ENCODE assay signal across 17 cellular contexts in genomic region chr15:48475600-48476395, GRCh38.
DNase-seq lines count a peak whose midpoint lies in the region; ATAC-seq and TF ChIP-seq lines count a peak whose summit lies in the region.
"Had no signal": no experiment of that assay in that cellular context is flagged by ENCODE, and none has a peak within 500 bp of the region (broad histone marks: within the 10 kb centered on the region; RNA-seq: fewer than 3 reads in every experiment).

No MANE protein-coding gene starts in this region.

- no peaks in the 10 kb centered on the region for H3K9me3 Mint-ChIP-seq in chondrocyte (ENCODE audit: low read depth)
- no peaks in the 10 kb centered on the region for H3K9me3 Mint-ChIP-seq in activated naive CD4-positive, alpha-beta T cell treated with anti-CD3 and anti-CD28 coated beads, Interleukin-2, amount 10 ng/mL, durations not matched to agents 7 days and 5 days

- H3K27ac ChIP-seq in IMR-90 (ENCODE audit: insufficient read depth, low read length) (no peak overlapping the region), trophoblast cell (ENCODE audit: low read depth, low read length) (no peak overlapping the region), ascending aorta (no peak overlapping the region)
- H3K27ac ChIP-seq: BLaER1 treated with 17β-estradiol and CSF1 and Interleukin-3, amounts not matched to agents 10 nM and 100 nM; KMS-11 had no signal

- H2AK5ac ChIP-seq in IMR-90 (ENCODE audit: low read depth, low read length): no peak overlapping the region
- no peak overlapping the region for H2AK5ac ChIP-seq in trophoblast cell (ENCODE audit: low read length)

- H4K8ac ChIP-seq in IMR-90 (ENCODE audit: low read depth in 2 of 2, low read length in 2 of 2) (peak overlapping the region in 1 of 2 experiments; percentile 29; a peak in 1 of 4 replicates), trophoblast cell (ENCODE audit: low read depth, low read length) (no peak overlapping the region)

- H3K79me1 ChIP-seq in IMR-90 (ENCODE audit: low read depth in 1 of 2, low read length in 2 of 2): peaks cover 13 to 40% of the 10 kb centered on the region in 2 experiments; a peak in 3 of 4 replicates
- H3K79me1 ChIP-seq in trophoblast cell (ENCODE audit: low read length): no peaks in the 10 kb centered on the region

- H2BK20ac ChIP-seq in IMR-90 (ENCODE audit: low read depth, low read length): 0 out of 2 replicates have a peak overlapping the region, but pooled peaks have one; percentile 3

- H3K9me1 ChIP-seq in IMR-90 (ENCODE audit: insufficient read depth, low read length): peaks cover 10% of the 10 kb centered on the region

- no peak for TF ChIP-seq POLR2A in IMR-90 (IDR thresholded peaks at IDR 0.05; ENCODE audit: low read depth, low read length)

- H4K12ac ChIP-seq in trophoblast cell (ENCODE audit: low read depth, low read length): no peak overlapping the region

- H3K27me3 Mint-ChIP-seq in chondrocyte (ENCODE audit: low read depth): no peaks in the 10 kb centered on the region
- no peaks in the 10 kb centered on the region for H3K27me3 Mint-ChIP-seq in activated naive CD4-positive, alpha-beta T cell treated with anti-CD3 and anti-CD28 coated beads, Interleukin-2, amount 10 ng/mL, durations not matched to agents 7 days and 5 days

- H3K4me3 ChIP-seq in IMR-90 (ENCODE audit: insufficient read depth, low read depth, low read length): no peak overlapping the region
- no peak overlapping the region for H3K4me3 ChIP-seq in trophoblast cell (ENCODE audit: low read depth, low read length)
- H3K4me3 ChIP-seq in ascending aorta: no peak overlapping the region
- H3K4me3 ChIP-seq: BLaER1 treated with 17β-estradiol and CSF1 and Interleukin-3, amounts not matched to agents 10 nM and 100 nM had no signal

- DNase-seq in EH (ENCODE audit: low read depth) (peak; percentile 61), IMR-90 (no peak), chondrocyte (ENCODE audit: low spot score) (no peak), trophoblast cell (peak; percentile 84 to 94), ascending aorta (ENCODE audit: low spot score in 2 of 2) (no peak), OCI-M1 (lab: John Stamatoyannopoulos, UW) (no peak)
- no peak for DNase-seq in activated naive CD4-positive, alpha-beta T cell treated with anti-CD3 and anti-CD28 coated beads, Interleukin-2, amount 10 ng/mL, durations not matched to agents 7 days and 5 days
- DNase-seq: GDM1, GOT3, NCI-H1930, NCI-H2171, NCI-H446 treated with DMSO at 0.1 percent for 48 hours, NCI-H748 treated with DMSO at 0.1 percent for 48 hours, Right ventricle myocardium superior had no signal

- H3K56ac ChIP-seq in IMR-90 (ENCODE audit: extremely low read depth, insufficient read depth, low read length): no peak overlapping the region

- no peak overlapping the region for H3K23ac ChIP-seq in IMR-90 (ENCODE audit: low read depth, low read length)
- no peak overlapping the region for H3K23ac ChIP-seq in trophoblast cell (ENCODE audit: low read length)

- H3K36me3 ChIP-seq in IMR-90 (ENCODE audit: control insufficient read depth, insufficient read depth, low read length): peaks cover 33% of the 10 kb centered on the region
- no peaks in the 10 kb centered on the region for H3K36me3 ChIP-seq in trophoblast cell (ENCODE audit: control insufficient read depth in 1 of 2, insufficient read depth in 2 of 2, low read length in 2 of 2)
- peaks cover 29 to 46% of the 10 kb centered on the region in 2 donors for H3K36me3 ChIP-seq in ascending aorta
- H3K36me3 ChIP-seq: BLaER1 treated with 17β-estradiol and CSF1 and Interleukin-3, amounts not matched to agents 10 nM and 100 nM had no signal

- H3K4me1 Mint-ChIP-seq in chondrocyte (ENCODE audit: low read depth): peaks cover 79% of the 10 kb centered on the region
- peaks cover 4% of the 10 kb centered on the region for H3K4me1 Mint-ChIP-seq in activated naive CD4-positive, alpha-beta T cell treated with anti-CD3 and anti-CD28 coated beads, Interleukin-2, amount 10 ng/mL, durations not matched to agents 7 days and 5 days

- H2BK120ac ChIP-seq in IMR-90 (ENCODE audit: low read depth, low read length) (no peak overlapping the region), trophoblast cell (ENCODE audit: insufficient read depth, low read length, poor library complexity) (no peak overlapping the region)

- CTCF ChIA-PET in IMR-90 (lab: Yijun Ruan, JAX): no interaction called here
- CTCF ChIA-PET in activated naive CD4-positive, alpha-beta T cell treated with anti-CD3 and anti-CD28 coated beads, Interleukin-2, amount 10 ng/mL, durations not matched to agents 7 days and 5 days (lab: Charles Lee): interaction anchor here (0.6 kb wide), 1 partner anchor 346 kb away, joined by 3 read pairs; no protein-coding TSS in a partner anchor

- H3K27me3 ChIP-seq in IMR-90 (ENCODE audit: control insufficient read depth, insufficient read depth, low read length): no peaks in the 10 kb centered on the region
- no peaks in the 10 kb centered on the region for H3K27me3 ChIP-seq in trophoblast cell (ENCODE audit: insufficient read depth, low read length)
- H3K27me3 ChIP-seq in ascending aorta: no peaks in the 10 kb centered on the region
- H3K27me3 ChIP-seq: BLaER1 treated with 17β-estradiol and CSF1 and Interleukin-3, amounts not matched to agents 10 nM and 100 nM had no signal

- H2BK12ac ChIP-seq in trophoblast cell (ENCODE audit: low read length): no peak overlapping the region

- H3K4me2 ChIP-seq in IMR-90 (ENCODE audit: low read depth, low read length) (no peak overlapping the region), trophoblast cell (ENCODE audit: low read length) (no peak overlapping the region)
- H3K4me2 ChIP-seq: BLaER1 treated with 17β-estradiol and CSF1 and Interleukin-3, amounts not matched to agents 10 nM and 100 nM; KMS-11 had no signal

- H3K4me3 Mint-ChIP-seq in chondrocyte (ENCODE audit: unreplicated experiment): no peak overlapping the region
- no peak overlapping the region for H3K4me3 Mint-ChIP-seq in activated naive CD4-positive, alpha-beta T cell treated with anti-CD3 and anti-CD28 coated beads, Interleukin-2, amount 10 ng/mL, durations not matched to agents 7 days and 5 days

- H4K5ac ChIP-seq in IMR-90 (ENCODE audit: low read depth, low read length): no peak overlapping the region

- dilution Hi-C loops in IMR-90 (cut with HindIII; ENCODE audit: low sequenced_read_pairs, unreplicated experiment): no loop called here

- intact Hi-C loops in IMR-90 (cut with micrococcal nuclease): no loop called here
- intact Hi-C loops in ascending aorta (cut with DNase I): no loop called here

- H4K91ac ChIP-seq in IMR-90 (ENCODE audit: insufficient read depth, low read depth, low read length): no peak overlapping the region
- H4K91ac ChIP-seq in trophoblast cell (ENCODE audit: low read depth, low read length): no peak overlapping the region

- H3K4me1 ChIP-seq in IMR-90 (ENCODE audit: control insufficient read depth, insufficient read depth, low read length) (peaks cover 2% of the 10 kb centered on the region; the same call in 1 of the 2 replicates), trophoblast cell (ENCODE audit: control insufficient read depth in 1 of 2, insufficient read depth in 2 of 2, low read length in 2 of 2) (peaks cover 1% of the 10 kb centered on the region in 2 experiments), ascending aorta (peaks cover 0 to 9% of the 10 kb centered on the region in 2 donors)

- H3K27ac Mint-ChIP-seq in chondrocyte (ENCODE audit: unreplicated experiment): peak overlapping the region; percentile 20
- no peak overlapping the region for H3K27ac Mint-ChIP-seq in activated naive CD4-positive, alpha-beta T cell treated with anti-CD3 and anti-CD28 coated beads, Interleukin-2, amount 10 ng/mL, durations not matched to agents 7 days and 5 days

- H3K36me3 Mint-ChIP-seq in chondrocyte (ENCODE audit: low read depth): peaks cover 51% of the 10 kb centered on the region
- no peaks in the 10 kb centered on the region for H3K36me3 Mint-ChIP-seq in activated naive CD4-positive, alpha-beta T cell treated with anti-CD3 and anti-CD28 coated beads, Interleukin-2, amount 10 ng/mL, durations not matched to agents 7 days and 5 days

- WGBS in IMR-90 (ENCODE audit: extremely low coverage in 2 of 2, insufficient read length in 1 of 2), 2 experiments: no CpG with 5 or more reads among the region's 2 CpGs
- WGBS in trophoblast cell (ENCODE audit: extremely low coverage, insufficient coverage, insufficient read length): no CpG with 5 or more reads among the region's 2 CpGs

- H2AFZ ChIP-seq in IMR-90 (replicated peaks; ENCODE audit: low read length, poor library complexity): no peak overlapping the region
- H2AFZ ChIP-seq in trophoblast cell (ENCODE audit: insufficient read depth, low read length, poor library complexity): no peak overlapping the region

- H3K4ac ChIP-seq in IMR-90 (ENCODE audit: low read depth, low read length) (no peak overlapping the region), trophoblast cell (ENCODE audit: low read depth, low read length) (no peak overlapping the region)

- no peaks in the 10 kb centered on the region for H3K79me2 ChIP-seq in trophoblast cell (ENCODE audit: control insufficient read depth, insufficient read depth, low read length, poor library complexity)

- no peak for TF ChIP-seq RAD21 in IMR-90 (IDR thresholded peaks at IDR 0.05; ENCODE audit: low read length)

- BruUV-seq in IMR-90 (replicated peaks; lab: Mats Ljungman, UMichigan): no TSS peak

- POLR2A ChIA-PET in IMR-90 (lab: Charles Lee; ENCODE audit: unreplicated experiment): interaction anchor here (0.7 kb wide), 1 partner anchor 347 kb away, joined by 9 read pairs; no protein-coding TSS in a partner anchor

- TF ChIP-seq CTCF in IMR-90 (conservative IDR thresholded peaks at IDR 0.05; ENCODE audit: low read depth, low read length) (no peak), chondrocyte (IDR thresholded peaks at IDR 0.05) (no peak), ascending aorta (IDR thresholded peaks at IDR 0.05) (no peak)

- H2BK5ac ChIP-seq in IMR-90 (ENCODE audit: low read depth, low read length, poor library complexity, severe bottlenecking) (peak overlapping the region; percentile 18), trophoblast cell (ENCODE audit: low read depth, low read length, poor library complexity) (no peak overlapping the region)

- no peaks in the 10 kb centered on the region for H3K9me3 ChIP-seq in IMR-90 (ENCODE audit: control insufficient read depth, insufficient read depth, low read length)
- no peaks in the 10 kb centered on the region for H3K9me3 ChIP-seq in trophoblast cell (ENCODE audit: insufficient read depth, low read depth, low read length)
- no peaks in the 10 kb centered on the region for H3K9me3 ChIP-seq in ascending aorta
- H3K9me3 ChIP-seq: BLaER1 treated with 17β-estradiol and CSF1 and Interleukin-3, amounts not matched to agents 10 nM and 100 nM had no signal

- no peak; the same call in 1 of the 2 replicates for ATAC-seq in IMR-90 (ENCODE audit: low read depth)
- ATAC-seq: Panc1 had no signal

- no peak overlapping the region for H3K18ac ChIP-seq in IMR-90 (ENCODE audit: low read depth, low read length)
- no peak overlapping the region for H3K18ac ChIP-seq in trophoblast cell (ENCODE audit: low read length)

- H3K14ac ChIP-seq in IMR-90 (replicated peaks; ENCODE audit: low read depth, low read length): no peak overlapping the region
- no peak overlapping the region for H3K14ac ChIP-seq in trophoblast cell (ENCODE audit: low read length)

- H2BK15ac ChIP-seq in IMR-90 (ENCODE audit: low read depth, low read length): no peak overlapping the region

- H4K20me1 ChIP-seq in IMR-90 (ENCODE audit: insufficient read depth, low read length): no peaks in the 10 kb centered on the region
- H4K20me1 ChIP-seq: BLaER1 treated with 17β-estradiol and CSF1 and Interleukin-3, amounts not matched to agents 10 nM and 100 nM had no signal

- no peak overlapping the region for H3K9ac ChIP-seq in IMR-90 (ENCODE audit: low read depth, low read length)
- H3K9ac ChIP-seq in trophoblast cell (ENCODE audit: low read length): no peak overlapping the region
- H3K9ac ChIP-seq: BLaER1 treated with 17β-estradiol and CSF1 and Interleukin-3, amounts not matched to agents 10 nM and 100 nM; KMS-11 had no signal

- in situ Hi-C loops in IMR-90 (cut with MboI; ENCODE audit: low sequenced_read_pairs): no loop called here

- H2AK9ac ChIP-seq in IMR-90 (replicated peaks; ENCODE audit: low read depth, low read length, poor library complexity): no peak overlapping the region

Comparison
In these comparisons a context has a peak if more than half of its experiments do, and no peak if none do; other contexts are left out.
1. DNase-seq: peak in EH (single experiment) and trophoblast cell (2 of 2); none in IMR-90 (single experiment), chondrocyte (single experiment), ascending aorta (0 of 2), OCI-M1 (single experiment) and activated naive CD4-positive, alpha-beta T cell treated with anti-CD3 and anti-CD28 coated beads, Interleukin-2, amount 10 ng/mL, durations not matched to agents 7 days and 5 days (single experiment).